Comparison of ENCODE assay signal across 14 cellular contexts in genomic region chr4:7817877-7818675, GRCh38.
A peak's percentile ranks its signal among the peaks of the same experiment; 100 is the strongest.
DNase-seq lines count a peak whose midpoint lies in the region; ATAC-seq, FAIRE-seq and TF ChIP-seq lines count a peak whose summit lies in the region.
"Had no signal": no experiment of that assay in that cellular context is flagged by ENCODE, and none has a peak within 500 bp of the region (broad histone marks: within the 10 kb centered on the region; RNA-seq: fewer than 3 reads in every experiment).

No MANE protein-coding gene starts in this region.

- H3K4me3 Mint-ChIP-seq in T-cell: no peak overlapping the region
- H3K4me3 Mint-ChIP-seq: CD4-positive, alpha-beta memory T cell had no signal

- DNase-seq in NCI-H69 (lab: John Stamatoyannopoulos, UW) (peak; percentile 72), fibroblast of lung (ENCODE audit: low read depth in 2 of 2) (peak; percentile 53 to 58), pancreas (peak in 3 of 6 donors; percentile 45 to 53 (median 46)), T-cell (no peak), lower lobe of right lung (no peak), HUDEP-2 (lab: John Stamatoyannopoulos, UW; ENCODE audit: unreplicated experiment in 76 of 76) (no peak)
- DNase-seq in activated CD4-positive, CD25-positive, alpha-beta regulatory T cell (lab: John Stamatoyannopoulos, UW): no peak
- DNase-seq: activated CD4-positive, alpha-beta T cell treated with anti-CD3 and anti-CD28 coated beads for 4 hours; activated gamma-delta T cell; CD4-positive, alpha-beta memory T cell had no signal

- H3K36me3 ChIP-seq in HEK293 (ENCODE audit: control insufficient read depth in 2 of 2, insufficient read depth in 1 of 2, low read length in 2 of 2) (peaks cover 0 to 14% of the 10 kb centered on the region in 2 experiments; a peak in 1 of 3 replicates), fibroblast of lung (ENCODE audit: control insufficient read depth, insufficient read depth, low read length) (peaks cover 17% of the 10 kb centered on the region), pancreas (peaks cover 0 to 7% (median 0%) of the 10 kb centered on the region in 3 donors), lower lobe of right lung (peaks cover 42% of the 10 kb centered on the region)

- WGBS in pancreas, 2 donors: 73 to 75% methylated on average over 9 of the region's 9 CpGs

- H3K27me3 Mint-ChIP-seq in T-cell: no peaks in the 10 kb centered on the region
- H3K27me3 Mint-ChIP-seq: CD4-positive, alpha-beta memory T cell had no signal

- H3K9me3 ChIP-seq in HEK293 (ENCODE audit: control insufficient read depth, insufficient read depth, low read depth, low read length) (no peaks in the 10 kb centered on the region), fibroblast of lung (ENCODE audit: control insufficient read depth, insufficient read depth, low read depth, low read length) (no peaks in the 10 kb centered on the region), pancreas (no peaks in the 10 kb centered on the region), lower lobe of right lung (no peaks in the 10 kb centered on the region)

- H3K4me2 ChIP-seq in fibroblast of lung (ENCODE audit: extremely low read depth, insufficient read depth, low read length): no peak overlapping the region

- no peak overlapping the region for H2AFZ ChIP-seq in fibroblast of lung (ENCODE audit: low read length)

- POLR2A ChIA-PET in HEK293 (lab: Yijun Ruan, JAX): no interaction called here
- POLR2A ChIA-PET in T-cell (lab: Charles Lee): interaction anchor here in 1 of 2 donors (0.6 kb wide), 1 partner anchor 120 kb away, joined by 4 read pairs; no protein-coding TSS in a partner anchor

- peak in 3 of 4 donors; percentile 38 to 63 (median 51) for ATAC-seq in pancreas
- ATAC-seq in T-cell (replicated peaks in 1 of 4): no peak
- ATAC-seq in lower lobe of right lung: no peak
- ATAC-seq: HepG2 had no signal

- H3K36me3 Mint-ChIP-seq in T-cell: peaks cover 56% of the 10 kb centered on the region

- H3K27me3 ChIP-seq in fibroblast of lung (ENCODE audit: control insufficient read depth, insufficient read depth, low read length) (no peaks in the 10 kb centered on the region), pancreas (no peaks in the 10 kb centered on the region), lower lobe of right lung (ENCODE audit: low read depth) (no peaks in the 10 kb centered on the region)

- H3K27ac ChIP-seq in HEK293 (ENCODE audit: extremely low read depth, low read depth, low read length) (no peak overlapping the region), fibroblast of lung (ENCODE audit: insufficient read depth, low read length) (no peak overlapping the region), pancreas (no peak overlapping the region), lower lobe of right lung (no peak overlapping the region)
- H3K27ac ChIP-seq: SK-N-MC had no signal

- no peak overlapping the region for H3K27ac Mint-ChIP-seq in T-cell

- no peaks in the 10 kb centered on the region; the same call in 1 of the 2 replicates for H3K4me1 ChIP-seq in HEK293 (ENCODE audit: control insufficient read depth, insufficient read depth, low read length)
- peaks cover 4% of the 10 kb centered on the region for H3K4me1 ChIP-seq in fibroblast of lung (ENCODE audit: control insufficient read depth, extremely low read depth, insufficient read depth, low read length)
- peaks cover 5 to 16% (median 10%) of the 10 kb centered on the region in 3 donors for H3K4me1 ChIP-seq in pancreas
- peaks cover 9% of the 10 kb centered on the region for H3K4me1 ChIP-seq in lower lobe of right lung

- no peaks in the 10 kb centered on the region for H4K20me1 ChIP-seq in fibroblast of lung (ENCODE audit: control insufficient read depth, extremely low read depth, insufficient read depth, low read length)

- H3K9ac ChIP-seq in fibroblast of lung (ENCODE audit: insufficient read depth, low read length): no peak overlapping the region

- CTCF ChIA-PET in HEK293 (lab: Yijun Ruan, JAX) (interaction anchor here (0.6 to 1.8 kb wide), 4 partner anchors 11 to 16 kb away, joined by 3 to 5 read pairs (median 4); no protein-coding TSS in a partner anchor), T-cell (lab: Charles Lee) (interaction anchor here in 1 of 2 donors (0.8 to 1.3 kb wide), 3 partner anchors 15 to 58 kb away, joined by 3 to 4 read pairs (median 3); no protein-coding TSS in a partner anchor)

- H3K9me3 Mint-ChIP-seq in T-cell: no peaks in the 10 kb centered on the region

- intact Hi-C loops in pancreas (cut with DNase I) (no loop called here), lower lobe of right lung (cut with DNase I) (no loop called here)

- H3K4me3 ChIP-seq in HEK293 (ENCODE audit: low read depth, low read length): no peak overlapping the region
- no peak overlapping the region for H3K4me3 ChIP-seq in fibroblast of lung (replicated peaks in 1 of 4; ENCODE audit: control extremely low read depth in 1 of 4, insufficient read depth in 1 of 4, low read depth in 3 of 4, low read length in 4 of 4)
- no peak overlapping the region for H3K4me3 ChIP-seq in pancreas
- no peak overlapping the region for H3K4me3 ChIP-seq in lower lobe of right lung
- H3K4me3 ChIP-seq: SK-N-MC had no signal

- peaks cover 0 to 6% (median 0%) of the 10 kb centered on the region in 3 donors for H3K4me1 Mint-ChIP-seq in T-cell

- TF ChIP-seq CTCF in HEK293 (tag by site-specific recombination; IDR thresholded peaks at IDR 0.05) (no peak), fibroblast of lung (conservative IDR thresholded peaks at IDR 0.05 in 1 of 2, IDR thresholded peaks at IDR 0.05 in 1 of 2; ENCODE audit: low read depth in 1 of 2, low read length in 2 of 2) (no peak), pancreas (IDR thresholded peaks at IDR 0.05) (no peak), lower lobe of right lung (IDR thresholded peaks at IDR 0.05) (no peak)

- no peaks in the 10 kb centered on the region for H3K79me2 ChIP-seq in fibroblast of lung (ENCODE audit: control insufficient read depth, insufficient read depth, low read length)

- no peak for FAIRE-seq in pancreas (lab: Jason Lieb, UNC)
- FAIRE-seq: HepG2, keratinocyte had no signal

TF ChIP-seq in HEK293, 187 proteins besides CTCF, POLR2A, EP300 and RAD21:
- TF ChIP-seq SETDB1 (IDR thresholded peaks at IDR 0.05; ENCODE audit: insufficient read length, low read length) (no peak), ZIC2 (tag by site-specific recombination; IDR thresholded peaks at IDR 0.05) (0 out of 2 replicates have a peak, but pooled peaks have one; percentile 10)
TF ChIP-seq in HEK293: peak in this region for 1.

Comparison
In these comparisons a context has a peak if more than half of its experiments do, and no peak if none do; other contexts are left out.
1. DNase-seq: peak in NCI-H69 (single experiment) and fibroblast of lung (2 of 2); none in T-cell (0 of 34), lower lobe of right lung (single experiment), HUDEP-2 (0 of 76) and activated CD4-positive, CD25-positive, alpha-beta regulatory T cell (0 of 4).
2. ATAC-seq: peak in pancreas (3 of 4); none in T-cell (0 of 4) and lower lobe of right lung (0 of 2).